8 cellular contexts compared by ENCODE assay signal in the genomic region with DNA sequence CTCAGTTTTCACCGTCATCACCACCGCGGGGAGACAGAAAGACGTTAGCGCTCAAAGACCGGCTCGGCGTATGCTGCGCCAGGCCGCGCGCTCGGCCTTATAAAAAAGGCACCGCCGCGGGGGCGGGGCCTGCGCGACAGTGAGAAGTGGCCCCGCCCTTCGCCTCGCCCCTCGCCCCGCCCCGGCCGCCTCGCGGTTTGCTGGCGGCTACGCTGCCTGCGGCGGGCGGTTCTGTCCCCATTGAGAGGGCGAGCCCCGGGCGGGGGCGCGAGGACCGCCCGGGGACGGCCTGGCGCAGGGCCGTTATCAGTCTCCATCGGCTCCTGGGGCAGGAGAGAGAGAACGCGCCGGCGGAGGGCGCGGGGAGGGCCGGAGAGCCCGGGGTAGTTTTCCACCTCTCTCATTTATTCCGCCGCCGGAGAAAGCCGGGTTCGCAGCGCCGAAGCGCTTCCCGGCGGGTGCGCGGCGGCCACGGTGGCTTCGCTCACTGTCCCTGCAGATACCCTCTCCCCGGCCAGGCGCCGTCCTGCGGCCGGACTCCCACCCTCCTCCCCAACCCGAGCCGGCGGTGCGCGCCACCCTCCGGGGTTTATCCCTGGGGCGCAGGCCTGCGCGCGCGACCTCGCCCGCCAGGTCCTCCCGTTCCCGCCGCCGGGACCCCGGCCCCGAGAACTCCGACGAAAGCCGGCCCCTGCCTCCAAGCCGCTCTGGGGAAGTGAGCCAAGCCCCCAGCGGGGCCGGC.
DNase-seq lines count a peak whose midpoint lies in the region; ATAC-seq and TF ChIP-seq lines count a peak whose summit lies in the region.

No MANE protein-coding gene starts in this region.

- H3K27me3 ChIP-seq in HUES64 (ENCODE audit: insufficient read depth, low read length) (peaks cover 24% of the 10 kb centered on the region), mucosa of stomach (ENCODE audit: control insufficient read depth, insufficient read depth, low read length) (no peaks in the 10 kb centered on the region)

- POLR2A ChIA-PET in OCI-LY7 (lab: Charles Lee) = interaction anchor here (1.1 kb wide), 1 partner anchor 463 kb away, joined by 4 read pairs; no protein-coding TSS in a partner anchor

- peaks cover 19% of the 10 kb centered on the region for H3K4me1 ChIP-seq in HUES64 (ENCODE audit: insufficient read depth, low read length)
- H3K4me1 ChIP-seq in OCI-LY7 (ENCODE audit: insufficient read depth, low read length, poor library complexity, severe bottlenecking) = peaks cover 35% of the 10 kb centered on the region
- H3K4me1 ChIP-seq in mucosa of stomach (ENCODE audit: control insufficient read depth, insufficient read depth, low read length) = peaks cover 9% of the 10 kb centered on the region

- peak overlapping the region; percentile 77 for H3K27ac ChIP-seq in HUES64 (ENCODE audit: low read depth, low read length)
- no peak overlapping the region for H3K27ac ChIP-seq in OCI-LY7 (ENCODE audit: low read depth, low read length, poor library complexity, severe bottlenecking)

- CTCF ChIA-PET in OCI-LY7 (lab: Charles Lee; ENCODE audit: unreplicated experiment) = interaction anchor here (1.6 kb wide), 1 partner anchor 10 kb away, joined by 4 read pairs; no protein-coding TSS in a partner anchor

- H3K9me3 ChIP-seq in HUES64 (ENCODE audit: insufficient read depth, low read depth, low read length) = no peaks in the 10 kb centered on the region
- H3K9me3 ChIP-seq in OCI-LY7 (ENCODE audit: low read length) = no peaks in the 10 kb centered on the region
- H3K9me3 ChIP-seq in mucosa of stomach (ENCODE audit: control insufficient read depth, low read length) = no peaks in the 10 kb centered on the region

- H3K9ac ChIP-seq in HUES64 (ENCODE audit: low read depth, low read length) (peak overlapping the region; percentile 75), mucosa of stomach (ENCODE audit: low read length) (peak overlapping the region; percentile 82)

- peak overlapping the region; percentile 89 for H2AFZ ChIP-seq in OCI-LY7 (ENCODE audit: low read length)

- peak overlapping the region; percentile 78 for H3K4me3 ChIP-seq in HUES64 (ENCODE audit: low read length)
- peak overlapping the region; percentile 76 for H3K4me3 ChIP-seq in OCI-LY7 (ENCODE audit: low read depth, low read length, poor library complexity, severe bottlenecking)
- peak overlapping the region; percentile 84 for H3K4me3 ChIP-seq in epithelial cell of proximal tubule (ENCODE audit: low read depth, low read length)
- H3K4me3 ChIP-seq in mucosa of stomach (ENCODE audit: low read length) = peak overlapping the region; percentile 44

- no peak for TF ChIP-seq CTCF in OCI-LY7 (conservative IDR thresholded peaks at IDR 0.05; ENCODE audit: low read length)
- TF ChIP-seq CTCF in epithelial cell of proximal tubule (conservative IDR thresholded peaks at IDR 0.05; ENCODE audit: low read depth, low read length) = no peak

- DNase-seq in DMS 273 treated with DMSO at 0.1 percent for 48 hours (lab: John Stamatoyannopoulos, UW) (peak; percentile 84), OCI-LY7 (ENCODE audit: low spot score) (peak; percentile 93), epithelial cell of proximal tubule (ENCODE audit: low read depth) (no peak)
- DNase-seq in activated T-cell treated with anti-CD3 and anti-CD28 coated beads, Interleukin-2, amount 50 U/mL, for 1 hour = peak; percentile 98
- peak; percentile 97 for DNase-seq in stimulated activated CD8-positive, alpha-beta memory T cell treated with anti-CD3 and anti-CD28 coated beads, Interleukin-4, amount 100 ng/mL, for 48 hours

- intact Hi-C loops in OCI-LY7 (cut with micrococcal nuclease; ENCODE audit: unreplicated experiment) = loop anchor here (1.0 to 10.0 kb wide), 9 partner anchors 72 to 1260 kb away; no protein-coding TSS in a partner anchor

- peak; percentile 77 for ATAC-seq in GM21515 (IDR thresholded peaks at IDR 0.05; ENCODE audit: unreplicated experiment)

- BruUV-seq in OCI-LY7 (replicated peaks; lab: Mats Ljungman, UMichigan) = no TSS peak

- no peaks in the 10 kb centered on the region for H4K20me1 ChIP-seq in OCI-LY7 (ENCODE audit: insufficient read depth, low read length)

- H3K9me2 ChIP-seq in OCI-LY7 (ENCODE audit: insufficient read depth, low read length) = no peaks in the 10 kb centered on the region

- H3K4me2 ChIP-seq in OCI-LY7 (ENCODE audit: low read length) = peak overlapping the region; percentile 91

- under 1% methylated on average over 97 of the region's 97 CpGs for WGBS in HUES64

- H3K36me3 ChIP-seq in HUES64 (ENCODE audit: insufficient read depth, low read length) = peaks cover 39% of the 10 kb centered on the region
- peaks cover 30% of the 10 kb centered on the region for H3K36me3 ChIP-seq in OCI-LY7 (ENCODE audit: insufficient read depth, low read length)
- peaks cover 14% of the 10 kb centered on the region for H3K36me3 ChIP-seq in mucosa of stomach (ENCODE audit: control insufficient read depth, insufficient read depth, low read length)

- H3K79me2 ChIP-seq in OCI-LY7 (ENCODE audit: insufficient read depth, low read depth, low read length) = no peaks in the 10 kb centered on the region
